Comparison of ENCODE assay signal across 16 cellular contexts in genomic region chr1:194151056-194151455, GRCh38.
DNase-seq lines count a peak whose midpoint lies in the region; ATAC-seq and TF ChIP-seq lines count a peak whose summit lies in the region.
"Had no signal": no experiment of that assay in that cellular context is flagged by ENCODE, and none has a peak within 500 bp of the region (broad histone marks: within the 10 kb centered on the region; RNA-seq: fewer than 3 reads in every experiment).

No MANE protein-coding gene starts in this region.

- no peaks in the 10 kb centered on the region for H3K36me3 Mint-ChIP-seq in activated T-cell treated with anti-CD3 and anti-CD28 coated beads, Interleukin-2, amount 50 U/mL, for 4 hours (ENCODE audit: insufficient read depth)
- no peaks in the 10 kb centered on the region for H3K36me3 Mint-ChIP-seq in T-helper 2 cell treated with Interferon-gamma antibody and Interleukin-4, amounts not matched to agents 5 μg/mL and 100 μg/mL, for 36 hours (ENCODE audit: low read depth)
- H3K36me3 Mint-ChIP-seq in neural progenitor cell, result no peaks in the 10 kb centered on the region

- no peaks in the 10 kb centered on the region for H3K36me3 ChIP-seq in neural progenitor cell

- H3K4me2 ChIP-seq in neural progenitor cell, result no peak overlapping the region

- no peaks in the 10 kb centered on the region for H3K27me3 Mint-ChIP-seq in activated T-cell treated with anti-CD3 and anti-CD28 coated beads, Interleukin-2, amount 50 U/mL, for 4 hours (ENCODE audit: low read depth)
- no peaks in the 10 kb centered on the region for H3K27me3 Mint-ChIP-seq in T-helper 2 cell treated with Interferon-gamma antibody and Interleukin-4, amounts not matched to agents 5 μg/mL and 100 μg/mL, for 36 hours (ENCODE audit: low read depth)
- no peaks in the 10 kb centered on the region for H3K27me3 Mint-ChIP-seq in neural progenitor cell (ENCODE audit: insufficient read depth, low read depth)

- H4K20me1 ChIP-seq in neural progenitor cell (ENCODE audit: low read depth), result no peaks in the 10 kb centered on the region

- no peaks in the 10 kb centered on the region for H3K9me3 ChIP-seq in neural progenitor cell (ENCODE audit: low read depth)

- peak overlapping the region; percentile 72 for H3K4me3 Mint-ChIP-seq in activated T-cell treated with anti-CD3 and anti-CD28 coated beads, Interleukin-2, amount 50 U/mL, for 4 hours
- peak overlapping the region; percentile 62 for H3K4me3 Mint-ChIP-seq in T-helper 2 cell treated with Interferon-gamma antibody and Interleukin-4, amounts not matched to agents 5 μg/mL and 100 μg/mL, for 36 hours
- H3K4me3 Mint-ChIP-seq in neural progenitor cell, result no peak overlapping the region

- no peak overlapping the region for H3K27ac ChIP-seq in neural progenitor cell

- peak overlapping the region; percentile 42 for H3K27ac Mint-ChIP-seq in T-helper 2 cell treated with Interferon-gamma antibody and Interleukin-4, amounts not matched to agents 5 μg/mL and 100 μg/mL, for 36 hours
- no peak overlapping the region for H3K27ac Mint-ChIP-seq in neural progenitor cell

- no peaks in the 10 kb centered on the region for H3K27me3 ChIP-seq in neural progenitor cell

- no peaks in the 10 kb centered on the region for H3K9me3 Mint-ChIP-seq in activated T-cell treated with anti-CD3 and anti-CD28 coated beads, Interleukin-2, amount 50 U/mL, for 4 hours
- H3K9me3 Mint-ChIP-seq in T-helper 2 cell treated with Interferon-gamma antibody and Interleukin-4, amounts not matched to agents 5 μg/mL and 100 μg/mL, for 36 hours, result no peaks in the 10 kb centered on the region
- H3K9me3 Mint-ChIP-seq in neural progenitor cell, result no peaks in the 10 kb centered on the region

- H3K4me3 ChIP-seq in neural progenitor cell, result no peak overlapping the region

- ATAC-seq in activated T-cell treated with anti-CD3 and anti-CD28 coated beads, Interleukin-2, amount 50 U/mL, for 4 hours, result no peak
- peak; percentile 42 for ATAC-seq in HG02798 (IDR thresholded peaks at IDR 0.05; ENCODE audit: poor library complexity, unreplicated experiment)
- ATAC-seq: left lobe of liver had no signal

- H3K4me1 Mint-ChIP-seq in activated T-cell treated with anti-CD3 and anti-CD28 coated beads, Interleukin-2, amount 50 U/mL, for 4 hours (ENCODE audit: low read depth), result peaks cover 11% of the 10 kb centered on the region
- H3K4me1 Mint-ChIP-seq in T-helper 2 cell treated with Interferon-gamma antibody and Interleukin-4, amounts not matched to agents 5 μg/mL and 100 μg/mL, for 36 hours (ENCODE audit: low read depth), result peaks cover 4% of the 10 kb centered on the region
- no peaks in the 10 kb centered on the region for H3K4me1 Mint-ChIP-seq in neural progenitor cell

- no peak overlapping the region for H3K9ac ChIP-seq in neural progenitor cell

- DNase-seq in activated T-cell treated with anti-CD3 and anti-CD28 coated beads, Interleukin-2, amount 50 U/mL, for 4 hours, result no peak
- DNase-seq in activated T-cell treated with anti-CD3 and anti-CD28 coated beads for 4 hours (no peak), neural progenitor cell (ENCODE audit: low spot score) (no peak), retina (no peak), NCI-H187 treated with DMSO at 0.1 percent for 48 hours (lab: John Stamatoyannopoulos, UW) (no peak)
- no peak for DNase-seq in T-helper 2 cell treated with Interferon-gamma antibody and Interleukin-4, amounts not matched to agents 5 μg/mL and 100 μg/mL, for 36 hours (ENCODE audit: low spot score)
- DNase-seq in stimulated activated CD8-positive, alpha-beta memory T cell treated with anti-CD3 and anti-CD28 coated beads, Interleukin-4, amount 100 ng/mL, for 48 hours, result no peak
- DNase-seq: activated CD4-positive, alpha-beta T cell treated with anti-CD3 and anti-CD28 coated beads, Interleukin-2, amount 50 U/mL, for 48 hours; effector memory CD4-positive, alpha-beta T cell; NCI-H146; NCI-H226; SHP77; stimulated activated CD4-positive, alpha-beta T cell treated with anti-CD3 and anti-CD28 coated beads, Interleukin-12 subunit alpha, Interleukin-12 subunit beta, amount 100 ng/mL, for 4 hours; T-helper 9 cell had no signal

- H3K79me2 ChIP-seq in neural progenitor cell (ENCODE audit: low read depth), result no peaks in the 10 kb centered on the region

- H3K4me1 ChIP-seq in neural progenitor cell, result no peaks in the 10 kb centered on the region

- peak overlapping the region; percentile 23 for H2AFZ ChIP-seq in neural progenitor cell (replicated peaks)

- no peaks in the 10 kb centered on the region for H3F3A ChIP-seq in neural progenitor cell (ENCODE audit: low read depth)

- TF ChIP-seq CTCF in neural progenitor cell (IDR thresholded peaks at IDR 0.05), result no peak
